Comparison of ENCODE assay signal across 7 cellular contexts in genomic region chr9:65673579-65673978, GRCh38. TPM values are rescaled to one million over a fixed set of nuclear protein-coding genes. Genes with fewer than 3 reads are reported as not detected.
DNase-seq lines count a peak whose midpoint lies in the region; ATAC-seq and TF ChIP-seq lines count a peak whose summit lies in the region.
"Not testable (repeated sequence)": the region's sequence is repeated elsewhere in the genome, so short reads cannot be mapped to it uniquely, and the experiment has no call there.

No MANE protein-coding gene starts in this region.

- DNase-seq in activated CD4-positive, alpha-beta T cell treated with anti-CD3 and anti-CD28 coated beads, Interleukin-2, amount 10 ng/mL, durations not matched to agents 24 days and 14 days: peak; percentile 58
- DNase-seq in esophagus muscularis mucosa (ENCODE audit: extremely low spot score): peak; percentile 0
- DNase-seq in cardiac septum (ENCODE audit: low spot score): peak; percentile 71
- DNase-seq in right lobe of liver: peak in 2 of 3 donors; percentile 23 to 42
- peak; percentile 14 for DNase-seq in sigmoid colon
- DNase-seq in smooth muscle cell (lab: John Stamatoyannopoulos, UW; ENCODE audit: unreplicated experiment): not testable (repeated sequence)

- not testable (repeated sequence) for H3F3A ChIP-seq in smooth muscle cell (ENCODE audit: low read depth)

- not testable (repeated sequence) for TF ChIP-seq CTCF in esophagus muscularis mucosa (IDR thresholded peaks at IDR 0.05); right lobe of liver (IDR thresholded peaks at IDR 0.05); neutrophil (IDR thresholded peaks at IDR 0.05); sigmoid colon (IDR thresholded peaks at IDR 0.05); smooth muscle cell (IDR thresholded peaks at IDR 0.05; ENCODE audit: borderline replicate concordance, insufficient read depth, poor library complexity, severe bottlenecking)

- ATAC-seq in right lobe of liver: not testable (repeated sequence)

- not testable (repeated sequence) for H3K9me3 Mint-ChIP-seq in activated CD4-positive, alpha-beta T cell treated with anti-CD3 and anti-CD28 coated beads, Interleukin-2, amount 10 ng/mL, durations not matched to agents 24 days and 14 days

- not testable (repeated sequence) for H3K4me2 ChIP-seq in smooth muscle cell

- H3K9me3 ChIP-seq in esophagus muscularis mucosa; right lobe of liver; neutrophil; sigmoid colon; smooth muscle cell (replicated peaks; ENCODE audit: low read depth): not testable (repeated sequence)

- H3K4me3 Mint-ChIP-seq in activated CD4-positive, alpha-beta T cell treated with anti-CD3 and anti-CD28 coated beads, Interleukin-2, amount 10 ng/mL, durations not matched to agents 24 days and 14 days: not testable (repeated sequence)

- not testable (repeated sequence) for H3K36me3 Mint-ChIP-seq in activated CD4-positive, alpha-beta T cell treated with anti-CD3 and anti-CD28 coated beads, Interleukin-2, amount 10 ng/mL, durations not matched to agents 24 days and 14 days (ENCODE audit: low read depth)

- H3K79me2 ChIP-seq in smooth muscle cell (ENCODE audit: low read depth): not testable (repeated sequence)

- intact Hi-C loops in activated CD4-positive, alpha-beta T cell treated with anti-CD3 and anti-CD28 coated beads, Interleukin-2, amount 10 ng/mL, durations not matched to agents 24 days and 14 days (cut with micrococcal nuclease); esophagus muscularis mucosa (cut with DNase I); cardiac septum (cut with DNase I); right lobe of liver (cut with DNase I); sigmoid colon (cut with DNase I): not testable (repeated sequence)

- H3K36me3 ChIP-seq in esophagus muscularis mucosa; right lobe of liver; neutrophil; sigmoid colon; smooth muscle cell (ENCODE audit: low read depth): not testable (repeated sequence)

- not testable (repeated sequence) for H3K27me3 ChIP-seq in esophagus muscularis mucosa; right lobe of liver; neutrophil; sigmoid colon; smooth muscle cell (ENCODE audit: low read depth)

- TF ChIP-seq POLR2A in esophagus muscularis mucosa (IDR thresholded peaks at IDR 0.05; ENCODE audit: low read depth); right lobe of liver (IDR thresholded peaks at IDR 0.05); sigmoid colon (IDR thresholded peaks at IDR 0.05): not testable (repeated sequence)

- WGBS in esophagus muscularis mucosa: 84% methylated on average over 2 of the region's 2 CpGs
- WGBS in right lobe of liver (ENCODE audit: insufficient coverage, low coverage, low lambda C conversion rate, missing lambda C conversion rate): 57% methylated on average over 2 of the region's 2 CpGs
- WGBS in sigmoid colon, 2 donors: 90 to 91% methylated on average over 2 of the region's 2 CpGs
- 82% methylated on average over 2 of the region's 2 CpGs for WGBS in smooth muscle cell (ENCODE audit: low lambda C conversion rate)

- not testable (repeated sequence) for H3K27ac ChIP-seq in esophagus muscularis mucosa (replicated peaks in 1 of 4); right lobe of liver; sigmoid colon; smooth muscle cell (ENCODE audit: low read depth)
- peak overlapping the region; percentile 21 for H3K27ac ChIP-seq in neutrophil

- TF ChIP-seq EP300 in esophagus muscularis mucosa (IDR thresholded peaks at IDR 0.05); sigmoid colon (IDR thresholded peaks at IDR 0.05): not testable (repeated sequence)

- H3K4me1 Mint-ChIP-seq in activated CD4-positive, alpha-beta T cell treated with anti-CD3 and anti-CD28 coated beads, Interleukin-2, amount 10 ng/mL, durations not matched to agents 24 days and 14 days: not testable (repeated sequence)

- H3K4me1 ChIP-seq in esophagus muscularis mucosa; right lobe of liver; neutrophil (ENCODE audit: control insufficient read depth in 1 of 2, insufficient read depth in 1 of 2, low read depth in 1 of 2, low read length in 1 of 2); sigmoid colon; smooth muscle cell (ENCODE audit: low read depth): not testable (repeated sequence)

- H4K20me1 ChIP-seq in smooth muscle cell (ENCODE audit: low read depth): not testable (repeated sequence)

- peak overlapping the region; percentile 7 for H2AFZ ChIP-seq in smooth muscle cell (ENCODE audit: low read depth)

- not testable (repeated sequence) for H3K27me3 Mint-ChIP-seq in activated CD4-positive, alpha-beta T cell treated with anti-CD3 and anti-CD28 coated beads, Interleukin-2, amount 10 ng/mL, durations not matched to agents 24 days and 14 days

- not testable (repeated sequence) for H3K27ac Mint-ChIP-seq in activated CD4-positive, alpha-beta T cell treated with anti-CD3 and anti-CD28 coated beads, Interleukin-2, amount 10 ng/mL, durations not matched to agents 24 days and 14 days

- not testable (repeated sequence) for H3K9ac ChIP-seq in smooth muscle cell (ENCODE audit: low read depth)

- H3K4me3 ChIP-seq in esophagus muscularis mucosa; right lobe of liver; neutrophil (ENCODE audit: low read depth in 1 of 2, low read length in 1 of 2); sigmoid colon; smooth muscle cell: not testable (repeated sequence)

RNA-seq across cellular contexts. Expression of gene ZNG1E, which starts 2.1 kb away (rescaled TPM):
- total RNA-seq in activated CD4-positive, alpha-beta T cell treated with anti-CD3 and anti-CD28 coated beads, Interleukin-2, amount 10 ng/mL, durations not matched to agents 24 days and 14 days: 53.3 and 60.7 TPM in 2 replicates
- 10 to 100 TPM; 16.2 to 28.7 (median 18.3) TPM for total RNA-seq in esophagus muscularis mucosa
- total RNA-seq in cardiac septum: 21.7 TPM
- 10 to 100 TPM; 25.3 to 70.1 (median 36.2) TPM for total RNA-seq in right lobe of liver
- 10 to 100 TPM; 24.6 to 38.5 (median 29.5) TPM for total RNA-seq in sigmoid colon
- polyA plus RNA-seq in sigmoid colon: 10 to 100 TPM; 16.8 to 36.8 (median 34.9) TPM
- 44.5 and 50.7 TPM in 2 replicates for total RNA-seq in smooth muscle cell
- 49.0 and 50.2 TPM in 2 replicates for polyA plus RNA-seq in smooth muscle cell
